Comparison of ENCODE assay signal across 25 cellular contexts in genomic region chr4:11598591-11598990, GRCh38.
"Had no signal": no experiment of that assay in that cellular context is flagged by ENCODE, and none has a peak within 500 bp of the region (broad histone marks: within the 10 kb centered on the region; RNA-seq: fewer than 3 reads in every experiment).

No MANE protein-coding gene starts in this region.

- H3K4me1 Mint-ChIP-seq: naive B cell, natural killer cell, nephron progenitor cell had no signal

- H3K27me3 Mint-ChIP-seq: progenitor cell of endocrine pancreas; stimulated activated naive B cell treated with anti-CD40 and anti-IgM and Interleukin-4, amounts not matched to agents 10 μg/mL and 1 μg/mL and 100 μg/mL, for 72 hours had no signal

- H3K9me3 Mint-ChIP-seq: naive B cell; nephron progenitor cell; stimulated activated naive B cell treated with anti-CD40 and anti-IgM and Interleukin-4, amounts not matched to agents 10 μg/mL and 1 μg/mL and 100 μg/mL, for 72 hours had no signal

- H3K4me3 Mint-ChIP-seq: immature natural killer cell; mesothelial cell of epicardium; naive B cell; natural killer cell; nephron progenitor cell; stimulated activated naive B cell treated with anti-CD40 and anti-IgM and Interleukin-4, amounts not matched to agents 10 μg/mL and 1 μg/mL and 100 μg/mL, for 72 hours had no signal

- H3K36me3 Mint-ChIP-seq: immature natural killer cell; mesothelial cell of epicardium; naive B cell; natural killer cell; stimulated activated naive B cell treated with anti-CD40 and anti-IgM and Interleukin-4, amounts not matched to agents 10 μg/mL and 1 μg/mL and 100 μg/mL, for 72 hours had no signal

- ATAC-seq: natural killer cell; right cardiac atrium; sciatic nerve; stimulated activated naive B cell treated with anti-CD40 and anti-IgM and Interleukin-4, amounts not matched to agents 10 μg/mL and 1 μg/mL and 100 μg/mL, for 72 hours; stimulated activated naive CD8-positive, alpha-beta T cell treated with anti-CD3 and anti-CD28 coated beads, Interleukin-15, Interleukin-2, amounts not matched to agents 100 U/mL and 50 U/mL, for 24 hours had no signal

- DNase-seq: hypothalamus; immature natural killer cell; kidney; left ventricle myocardium inferior; mesendoderm; naive B cell; natural killer cell; nephron progenitor cell; ovary; retina; right cardiac atrium; stimulated activated CD4-positive, alpha-beta T cell treated with anti-CD3 and anti-CD28 coated beads, Interleukin-12 subunit alpha, Interleukin-12 subunit beta, amount 100 ng/mL, for 4 hours; stimulated activated CD4-positive, alpha-beta T cell treated with anti-CD3 and anti-CD28 coated beads, Interleukin-15, amount 100 ng/mL, for 24 hours; stimulated activated CD4-positive, alpha-beta T cell treated with anti-CD3 and anti-CD28 coated beads, Interleukin-2, amount 100 ng/mL, for 24 hours; stimulated activated CD4-positive, alpha-beta T cell treated with anti-CD3 and anti-CD28 coated beads, Interleukin-4, amount 100 ng/mL, for 1 hour; stimulated activated naive B cell treated with anti-CD40 and anti-IgM and Interleukin-4, amounts not matched to agents 10 μg/mL and 1 μg/mL and 100 μg/mL, for 72 hours; stimulated activated naive CD8-positive, alpha-beta T cell treated with anti-CD3 and anti-CD28 coated beads, Interleukin-15, Interleukin-2, amounts not matched to agents 100 U/mL and 50 U/mL, for 24 hours; stomach; testis; thyroid gland; transverse colon; upper lobe of left lung had no signal

- FAIRE-seq: kidney had no signal

- H3K27ac Mint-ChIP-seq: immature natural killer cell; mesothelial cell of epicardium; naive B cell; natural killer cell; nephron progenitor cell; progenitor cell of endocrine pancreas; stimulated activated naive B cell treated with anti-CD40 and anti-IgM and Interleukin-4, amounts not matched to agents 10 μg/mL and 1 μg/mL and 100 μg/mL, for 72 hours had no signal
